In genomic region chr2:134132487-134132857, GRCh38 we compare ENCODE assay signal across 1 cellular context.
TF ChIP-seq lines count a peak whose summit lies in the region.

No MANE protein-coding gene starts in this region.

TF ChIP-seq in K562, 482 proteins besides CTCF, POLR2A, EP300 and RAD21 (continued from another document and continues in another):
- TF ChIP-seq GMEB1 (CRISPR knock-in tag; IDR thresholded peaks at IDR 0.05): no peak
- no peak for TF ChIP-seq PRMT5 (CRISPR knock-in tag; IDR thresholded peaks at IDR 0.05)
- no peak for TF ChIP-seq ZNF143 (CRISPR knock-in tag; IDR thresholded peaks at IDR 0.05)
- no peak for TF ChIP-seq ETS1 (conservative IDR thresholded peaks at IDR 0.05; ENCODE audit: control insufficient read depth, low read depth, low read length)
- no peak for TF ChIP-seq ZNF121 (CRISPR knock-in tag; conservative IDR thresholded peaks at IDR 0.05)
- no peak for TF ChIP-seq ZNF766 (CRISPR knock-in tag; conservative IDR thresholded peaks at IDR 0.05)
- no peak for TF ChIP-seq TCFL5 (CRISPR knock-in tag; conservative IDR thresholded peaks at IDR 0.05)
- no peak for TF ChIP-seq U2AF2 (optimal IDR thresholded peaks at IDR 0.05; ENCODE audit: low read depth, low read length)
- TF ChIP-seq MTA3 (IDR thresholded peaks at IDR 0.05; ENCODE audit: borderline replicate concordance): peak; percentile 54; the same call in 1 of the 2 replicates
- TF ChIP-seq ZNF507 (tag; conservative IDR thresholded peaks at IDR 0.05): no peak
- TF ChIP-seq USF2 (CRISPR knock-in tag; IDR thresholded peaks at IDR 0.05): peak; percentile 87
- no peak for TF ChIP-seq PPARD (CRISPR knock-in tag; IDR thresholded peaks at IDR 0.05)
- no peak for TF ChIP-seq ELF4 (CRISPR knock-in tag; IDR thresholded peaks at IDR 0.05)
- TF ChIP-seq CBX1 (IDR thresholded peaks at IDR 0.05; ENCODE audit: low read depth): no peak
- no peak for TF ChIP-seq ZNF274 (IDR thresholded peaks at IDR 0.05; ENCODE audit: borderline replicate concordance, low read depth, low read length)
- TF ChIP-seq SMARCE1 (IDR thresholded peaks at IDR 0.05): peak; percentile 35; the same call in 1 of the 2 replicates
- TF ChIP-seq ETV1 (tag; conservative IDR thresholded peaks at IDR 0.05; ENCODE audit: low read depth): no peak
- TF ChIP-seq SP2 (IDR thresholded peaks at IDR 0.05; ENCODE audit: extremely low read depth, low read depth, low read length, poor library complexity, severe bottlenecking): no peak
- no peak for TF ChIP-seq ZFP30 (CRISPR knock-in tag; IDR thresholded peaks at IDR 0.05; ENCODE audit: borderline replicate concordance)
- TF ChIP-seq NKRF (IDR thresholded peaks at IDR 0.05; ENCODE audit: borderline replicate concordance): no peak
- no peak for TF ChIP-seq KAT2B (IDR thresholded peaks at IDR 0.05; ENCODE audit: low read depth, low read length)
- TF ChIP-seq RBM15 (IDR thresholded peaks at IDR 0.05; ENCODE audit: insufficient read depth, low read length): no peak
- TF ChIP-seq MAFK (IDR thresholded peaks at IDR 0.05; ENCODE audit: low read length): no peak
- TF ChIP-seq MLLT1 (IDR thresholded peaks at IDR 0.05): no peak
- no peak for TF ChIP-seq ZNF551 (CRISPR knock-in tag; IDR thresholded peaks at IDR 0.05)
- no peak for TF ChIP-seq MCM5 (IDR thresholded peaks at IDR 0.05; ENCODE audit: low read depth)
- no peak for TF ChIP-seq CHD7 (IDR thresholded peaks at IDR 0.05; ENCODE audit: low read depth, low read length)
- no peak for TF ChIP-seq RBM22 (IDR thresholded peaks at IDR 0.05; ENCODE audit: low read depth, low read length, poor library complexity, severe bottlenecking)
- no peak for TF ChIP-seq JUNB (CRISPR knock-in tag; conservative IDR thresholded peaks at IDR 0.05)
- peak; percentile 81 for TF ChIP-seq HDAC3 (IDR thresholded peaks at IDR 0.05; ENCODE audit: borderline replicate concordance, partially characterized antibody)
- TF ChIP-seq RERE (CRISPR knock-in tag; IDR thresholded peaks at IDR 0.05; ENCODE audit: borderline replicate concordance): no peak
- TF ChIP-seq MCM3 (IDR thresholded peaks at IDR 0.05): no peak
- no peak for TF ChIP-seq CHD2 (IDR thresholded peaks at IDR 0.05; ENCODE audit: low read depth, low read length)
- TF ChIP-seq HNRNPK (IDR thresholded peaks at IDR 0.05; ENCODE audit: low read depth, low read length, poor library complexity, severe bottlenecking): no peak
- no peak for TF ChIP-seq KLF1 (tag; IDR thresholded peaks at IDR 0.05)
- TF ChIP-seq COPS2 (conservative IDR thresholded peaks at IDR 0.05): no peak
